ENCODE assay signal across 1 cellular context in the genomic region with DNA sequence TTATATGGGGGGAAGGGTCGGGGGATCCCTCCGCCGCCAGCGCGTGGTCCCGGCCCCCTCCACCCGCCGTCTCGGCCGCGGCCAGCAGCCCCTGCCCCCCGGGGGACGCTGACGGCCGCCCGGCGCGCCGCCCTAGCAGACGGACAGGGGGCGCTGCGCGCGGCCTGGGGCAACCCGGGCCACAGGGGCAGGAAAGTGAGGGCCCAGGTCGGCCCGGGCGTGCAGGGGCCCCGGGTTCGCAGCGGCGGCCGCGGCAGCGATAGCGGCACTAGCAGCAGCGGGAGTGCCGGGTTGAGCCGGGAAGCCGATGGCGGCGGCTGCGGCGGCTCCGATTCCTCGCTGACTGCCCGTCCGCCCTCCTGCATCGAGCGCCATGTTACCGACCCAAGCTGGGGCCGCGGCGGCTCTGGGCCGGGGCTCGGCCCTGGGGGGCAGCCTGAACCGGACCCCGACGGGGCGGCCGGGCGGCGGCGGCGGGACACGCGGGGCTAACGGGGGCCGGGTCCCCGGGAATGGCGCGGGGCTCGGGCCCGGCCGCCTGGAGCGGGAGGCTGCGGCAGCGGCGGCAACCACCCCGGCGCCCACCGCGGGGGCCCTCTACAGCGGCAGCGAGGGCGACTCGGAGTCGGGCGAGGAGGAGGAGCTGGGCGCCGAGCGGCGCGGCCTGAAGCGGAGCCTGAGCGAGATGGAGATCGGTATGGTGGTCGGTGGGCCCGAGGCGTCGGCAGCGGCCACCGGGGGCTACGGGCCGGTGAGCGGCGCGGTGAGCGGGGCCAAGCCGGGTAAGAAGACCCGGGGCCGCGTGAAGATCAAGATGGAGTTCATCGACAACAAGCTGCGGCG.
A peak's percentile ranks its signal among the peaks of the same experiment; 100 is the strongest.
TF ChIP-seq lines count a peak whose summit lies in the region.

No MANE protein-coding gene starts in this region.

TF ChIP-seq in K562, 482 proteins besides CTCF, POLR2A, EP300 and RAD21 (continued from another document and continues in another):
- TF ChIP-seq NCOA1 (IDR thresholded peaks at IDR 0.05; ENCODE audit: low read depth) (no peak), ETS2 (tag; IDR thresholded peaks at IDR 0.05; ENCODE audit: borderline replicate concordance, poor library complexity, severe bottlenecking) (no peak), MECOM (CRISPR knock-in tag; IDR thresholded peaks at IDR 0.05) (no peak), ZNF384 (IDR thresholded peaks at IDR 0.05; ENCODE audit: low read depth, low read length) (peak; percentile 34; the same call in 1 of the 2 replicates), PHF21A (IDR thresholded peaks at IDR 0.05; ENCODE audit: borderline replicate concordance, low read depth) (no peak), GABPA (tag; conservative IDR thresholded peaks at IDR 0.05; ENCODE audit: low read depth) (peak; percentile 17; the same call in 1 of the 2 replicates), ZNF165 (CRISPR knock-in tag; IDR thresholded peaks at IDR 0.05; ENCODE audit: borderline replicate concordance) (no peak), ZNF263 (CRISPR knock-in tag; IDR thresholded peaks at IDR 0.05; ENCODE audit: borderline replicate concordance) (no peak; the same call in 1 of the 2 replicates), OTX1 (CRISPR knock-in tag; IDR thresholded peaks at IDR 0.05) (no peak), KDM5B (IDR thresholded peaks at IDR 0.05; ENCODE audit: insufficient replicate concordance, low read depth, low read length) (peak; percentile 78), ATF1 (CRISPR knock-in tag; IDR thresholded peaks at IDR 0.05) (no peak), ATF1 (tag; IDR thresholded peaks at IDR 0.05) (peak; percentile 78), ZFP30 (CRISPR knock-in tag; IDR thresholded peaks at IDR 0.05; ENCODE audit: borderline replicate concordance) (no peak), ZKSCAN8 (CRISPR knock-in tag; IDR thresholded peaks at IDR 0.05) (no peak), BCL6 (CRISPR knock-in tag; IDR thresholded peaks at IDR 0.05) (no peak), BMI1 (IDR thresholded peaks at IDR 0.05; ENCODE audit: low read length) (no peak), BRF1 (IDR thresholded peaks at IDR 0.05; ENCODE audit: borderline replicate concordance, extremely low read depth, insufficient read length) (no peak), ADNP (tag; IDR thresholded peaks at IDR 0.05) (no peak), HNRNPH1 (optimal IDR thresholded peaks at IDR 0.05; ENCODE audit: low read depth, low read length) (no peak), FOXA3 (CRISPR knock-in tag; conservative IDR thresholded peaks at IDR 0.05 in 1 of 2, IDR thresholded peaks at IDR 0.05 in 1 of 2) (no peak; a peak in 1 of 4 replicates), POLR2H (tag; IDR thresholded peaks at IDR 0.05; ENCODE audit: low read depth) (peak; percentile 69; the same call in 1 of the 2 replicates), ZNF253 (CRISPR knock-in tag; conservative IDR thresholded peaks at IDR 0.05) (no peak), ELF1 (tag; IDR thresholded peaks at IDR 0.05) (no peak), ZNF551 (CRISPR knock-in tag; IDR thresholded peaks at IDR 0.05) (no peak), NELFE (IDR thresholded peaks at IDR 0.05; ENCODE audit: insufficient read depth, insufficient read length) (no peak), TAF9B (IDR thresholded peaks at IDR 0.05; ENCODE audit: partially characterized antibody) (no peak), CHD2 (IDR thresholded peaks at IDR 0.05; ENCODE audit: low read depth, low read length) (no peak; the same call in 1 of the 2 replicates)
- TF ChIP-seq, protein P1, sequence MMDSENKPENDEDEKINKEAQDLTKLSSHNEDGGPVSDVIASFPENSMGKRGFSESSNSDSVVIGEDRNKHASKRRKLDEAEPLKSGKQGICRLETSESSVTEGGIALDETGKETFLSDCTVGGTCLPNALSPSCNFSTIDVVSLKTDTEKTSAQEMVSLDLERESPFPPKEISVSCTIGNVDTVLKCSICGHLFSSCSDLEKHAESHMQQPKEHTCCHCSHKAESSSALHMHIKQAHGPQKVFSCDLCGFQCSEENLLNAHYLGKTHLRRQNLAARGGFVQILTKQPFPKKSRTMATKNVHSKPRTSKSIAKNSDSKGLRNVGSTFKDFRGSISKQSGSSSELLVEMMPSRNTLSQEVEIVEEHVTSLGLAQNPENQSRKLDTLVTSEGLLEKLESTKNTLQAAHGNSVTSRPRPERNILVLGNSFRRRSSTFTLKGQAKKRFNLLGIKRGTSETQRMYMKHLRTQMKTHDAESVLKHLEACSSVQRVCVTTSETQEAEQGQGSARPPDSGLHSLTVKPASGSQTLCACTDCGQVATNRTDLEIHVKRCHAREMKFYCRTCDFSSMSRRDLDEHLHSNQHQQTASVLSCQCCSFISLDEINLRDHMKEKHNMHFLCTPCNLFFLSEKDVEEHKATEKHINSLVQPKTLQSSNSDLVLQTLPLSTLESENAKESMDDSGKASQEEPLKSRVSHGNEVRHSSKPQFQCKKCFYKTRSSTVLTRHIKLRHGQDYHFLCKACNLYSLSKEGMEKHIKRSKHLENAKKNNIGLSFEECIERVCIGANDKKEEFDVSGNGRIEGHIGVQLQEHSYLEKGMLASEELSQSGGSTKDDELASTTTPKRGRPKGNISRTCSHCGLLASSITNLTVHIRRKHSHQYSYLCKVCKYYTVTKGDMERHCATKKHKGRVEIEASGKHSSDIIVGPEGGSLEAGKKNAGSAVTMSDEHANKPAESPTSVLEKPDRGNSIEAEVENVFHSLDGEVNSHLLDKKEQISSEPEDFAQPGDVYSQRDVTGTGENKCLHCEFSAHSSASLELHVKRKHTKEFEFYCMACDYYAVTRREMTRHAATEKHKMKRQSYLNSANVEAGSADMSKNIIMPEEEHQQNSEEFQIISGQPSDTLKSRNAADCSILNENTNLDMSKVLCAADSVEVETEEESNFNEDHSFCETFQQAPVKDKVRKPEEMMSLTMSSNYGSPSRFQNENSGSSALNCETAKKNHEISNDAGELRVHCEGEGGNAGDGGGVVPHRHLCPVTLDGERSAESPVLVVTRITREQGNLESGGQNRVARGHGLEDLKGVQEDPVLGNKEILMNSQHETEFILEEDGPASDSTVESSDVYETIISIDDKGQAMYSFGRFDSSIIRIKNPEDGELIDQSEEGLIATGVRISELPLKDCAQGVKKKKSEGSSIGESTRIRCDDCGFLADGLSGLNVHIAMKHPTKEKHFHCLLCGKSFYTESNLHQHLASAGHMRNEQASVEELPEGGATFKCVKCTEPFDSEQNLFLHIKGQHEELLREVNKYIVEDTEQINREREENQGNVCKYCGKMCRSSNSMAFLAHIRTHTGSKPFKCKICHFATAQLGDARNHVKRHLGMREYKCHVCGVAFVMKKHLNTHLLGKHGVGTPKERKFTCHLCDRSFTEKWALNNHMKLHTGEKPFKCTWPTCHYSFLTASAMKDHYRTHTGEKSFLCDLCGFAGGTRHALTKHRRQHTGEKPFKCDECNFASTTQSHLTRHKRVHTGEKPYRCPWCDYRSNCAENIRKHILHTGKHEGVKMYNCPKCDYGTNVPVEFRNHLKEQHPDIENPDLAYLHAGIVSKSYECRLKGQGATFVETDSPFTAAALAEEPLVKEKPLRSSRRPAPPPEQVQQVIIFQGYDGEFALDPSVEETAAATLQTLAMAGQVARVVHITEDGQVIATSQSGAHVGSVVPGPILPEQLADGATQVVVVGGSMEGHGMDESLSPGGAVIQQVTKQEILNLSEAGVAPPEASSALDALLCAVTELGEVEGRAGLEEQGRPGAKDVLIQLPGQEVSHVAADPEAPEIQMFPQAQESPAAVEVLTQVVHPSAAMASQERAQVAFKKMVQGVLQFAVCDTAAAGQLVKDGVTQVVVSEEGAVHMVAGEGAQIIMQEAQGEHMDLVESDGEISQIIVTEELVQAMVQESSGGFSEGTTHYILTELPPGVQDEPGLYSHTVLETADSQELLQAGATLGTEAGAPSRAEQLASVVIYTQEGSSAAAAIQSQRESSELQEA (IDR thresholded peaks at IDR 0.05; ENCODE audit: low read depth) = no peak
- TF ChIP-seq, protein P2, sequence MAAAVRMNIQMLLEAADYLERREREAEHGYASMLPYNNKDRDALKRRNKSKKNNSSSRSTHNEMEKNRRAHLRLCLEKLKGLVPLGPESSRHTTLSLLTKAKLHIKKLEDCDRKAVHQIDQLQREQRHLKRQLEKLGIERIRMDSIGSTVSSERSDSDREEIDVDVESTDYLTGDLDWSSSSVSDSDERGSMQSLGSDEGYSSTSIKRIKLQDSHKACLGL (CRISPR knock-in tag; IDR thresholded peaks at IDR 0.05; ENCODE audit: borderline replicate concordance, poor library complexity, severe bottlenecking) = peak; percentile 33
- TF ChIP-seq, protein P3, sequence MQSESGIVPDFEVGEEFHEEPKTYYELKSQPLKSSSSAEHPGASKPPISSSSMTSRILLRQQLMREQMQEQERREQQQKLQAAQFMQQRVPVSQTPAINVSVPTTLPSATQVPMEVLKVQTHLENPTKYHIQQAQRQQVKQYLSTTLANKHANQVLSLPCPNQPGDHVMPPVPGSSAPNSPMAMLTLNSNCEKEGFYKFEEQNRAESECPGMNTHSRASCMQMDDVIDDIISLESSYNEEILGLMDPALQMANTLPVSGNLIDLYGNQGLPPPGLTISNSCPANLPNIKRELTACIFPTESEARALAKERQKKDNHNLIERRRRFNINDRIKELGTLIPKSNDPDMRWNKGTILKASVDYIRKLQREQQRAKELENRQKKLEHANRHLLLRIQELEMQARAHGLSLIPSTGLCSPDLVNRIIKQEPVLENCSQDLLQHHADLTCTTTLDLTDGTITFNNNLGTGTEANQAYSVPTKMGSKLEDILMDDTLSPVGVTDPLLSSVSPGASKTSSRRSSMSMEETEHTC (IDR thresholded peaks at IDR 0.05) = no peak
- TF ChIP-seq, protein P4, sequence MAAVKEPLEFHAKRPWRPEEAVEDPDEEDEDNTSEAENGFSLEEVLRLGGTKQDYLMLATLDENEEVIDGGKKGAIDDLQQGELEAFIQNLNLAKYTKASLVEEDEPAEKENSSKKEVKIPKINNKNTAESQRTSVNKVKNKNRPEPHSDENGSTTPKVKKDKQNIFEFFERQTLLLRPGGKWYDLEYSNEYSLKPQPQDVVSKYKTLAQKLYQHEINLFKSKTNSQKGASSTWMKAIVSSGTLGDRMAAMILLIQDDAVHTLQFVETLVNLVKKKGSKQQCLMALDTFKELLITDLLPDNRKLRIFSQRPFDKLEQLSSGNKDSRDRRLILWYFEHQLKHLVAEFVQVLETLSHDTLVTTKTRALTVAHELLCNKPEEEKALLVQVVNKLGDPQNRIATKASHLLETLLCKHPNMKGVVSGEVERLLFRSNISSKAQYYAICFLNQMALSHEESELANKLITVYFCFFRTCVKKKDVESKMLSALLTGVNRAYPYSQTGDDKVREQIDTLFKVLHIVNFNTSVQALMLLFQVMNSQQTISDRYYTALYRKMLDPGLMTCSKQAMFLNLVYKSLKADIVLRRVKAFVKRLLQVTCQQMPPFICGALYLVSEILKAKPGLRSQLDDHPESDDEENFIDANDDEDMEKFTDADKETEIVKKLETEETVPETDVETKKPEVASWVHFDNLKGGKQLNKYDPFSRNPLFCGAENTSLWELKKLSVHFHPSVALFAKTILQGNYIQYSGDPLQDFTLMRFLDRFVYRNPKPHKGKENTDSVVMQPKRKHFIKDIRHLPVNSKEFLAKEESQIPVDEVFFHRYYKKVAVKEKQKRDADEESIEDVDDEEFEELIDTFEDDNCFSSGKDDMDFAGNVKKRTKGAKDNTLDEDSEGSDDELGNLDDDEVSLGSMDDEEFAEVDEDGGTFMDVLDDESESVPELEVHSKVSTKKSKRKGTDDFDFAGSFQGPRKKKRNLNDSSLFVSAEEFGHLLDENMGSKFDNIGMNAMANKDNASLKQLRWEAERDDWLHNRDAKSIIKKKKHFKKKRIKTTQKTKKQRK (IDR thresholded peaks at IDR 0.05; ENCODE audit: borderline replicate concordance, low read depth, low read length) = no peak
- TF ChIP-seq, protein P5, sequence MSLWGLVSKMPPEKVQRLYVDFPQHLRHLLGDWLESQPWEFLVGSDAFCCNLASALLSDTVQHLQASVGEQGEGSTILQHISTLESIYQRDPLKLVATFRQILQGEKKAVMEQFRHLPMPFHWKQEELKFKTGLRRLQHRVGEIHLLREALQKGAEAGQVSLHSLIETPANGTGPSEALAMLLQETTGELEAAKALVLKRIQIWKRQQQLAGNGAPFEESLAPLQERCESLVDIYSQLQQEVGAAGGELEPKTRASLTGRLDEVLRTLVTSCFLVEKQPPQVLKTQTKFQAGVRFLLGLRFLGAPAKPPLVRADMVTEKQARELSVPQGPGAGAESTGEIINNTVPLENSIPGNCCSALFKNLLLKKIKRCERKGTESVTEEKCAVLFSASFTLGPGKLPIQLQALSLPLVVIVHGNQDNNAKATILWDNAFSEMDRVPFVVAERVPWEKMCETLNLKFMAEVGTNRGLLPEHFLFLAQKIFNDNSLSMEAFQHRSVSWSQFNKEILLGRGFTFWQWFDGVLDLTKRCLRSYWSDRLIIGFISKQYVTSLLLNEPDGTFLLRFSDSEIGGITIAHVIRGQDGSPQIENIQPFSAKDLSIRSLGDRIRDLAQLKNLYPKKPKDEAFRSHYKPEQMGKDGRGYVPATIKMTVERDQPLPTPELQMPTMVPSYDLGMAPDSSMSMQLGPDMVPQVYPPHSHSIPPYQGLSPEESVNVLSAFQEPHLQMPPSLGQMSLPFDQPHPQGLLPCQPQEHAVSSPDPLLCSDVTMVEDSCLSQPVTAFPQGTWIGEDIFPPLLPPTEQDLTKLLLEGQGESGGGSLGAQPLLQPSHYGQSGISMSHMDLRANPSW (CRISPR knock-in tag; IDR thresholded peaks at IDR 0.05) = no peak
- TF ChIP-seq, protein P6, sequence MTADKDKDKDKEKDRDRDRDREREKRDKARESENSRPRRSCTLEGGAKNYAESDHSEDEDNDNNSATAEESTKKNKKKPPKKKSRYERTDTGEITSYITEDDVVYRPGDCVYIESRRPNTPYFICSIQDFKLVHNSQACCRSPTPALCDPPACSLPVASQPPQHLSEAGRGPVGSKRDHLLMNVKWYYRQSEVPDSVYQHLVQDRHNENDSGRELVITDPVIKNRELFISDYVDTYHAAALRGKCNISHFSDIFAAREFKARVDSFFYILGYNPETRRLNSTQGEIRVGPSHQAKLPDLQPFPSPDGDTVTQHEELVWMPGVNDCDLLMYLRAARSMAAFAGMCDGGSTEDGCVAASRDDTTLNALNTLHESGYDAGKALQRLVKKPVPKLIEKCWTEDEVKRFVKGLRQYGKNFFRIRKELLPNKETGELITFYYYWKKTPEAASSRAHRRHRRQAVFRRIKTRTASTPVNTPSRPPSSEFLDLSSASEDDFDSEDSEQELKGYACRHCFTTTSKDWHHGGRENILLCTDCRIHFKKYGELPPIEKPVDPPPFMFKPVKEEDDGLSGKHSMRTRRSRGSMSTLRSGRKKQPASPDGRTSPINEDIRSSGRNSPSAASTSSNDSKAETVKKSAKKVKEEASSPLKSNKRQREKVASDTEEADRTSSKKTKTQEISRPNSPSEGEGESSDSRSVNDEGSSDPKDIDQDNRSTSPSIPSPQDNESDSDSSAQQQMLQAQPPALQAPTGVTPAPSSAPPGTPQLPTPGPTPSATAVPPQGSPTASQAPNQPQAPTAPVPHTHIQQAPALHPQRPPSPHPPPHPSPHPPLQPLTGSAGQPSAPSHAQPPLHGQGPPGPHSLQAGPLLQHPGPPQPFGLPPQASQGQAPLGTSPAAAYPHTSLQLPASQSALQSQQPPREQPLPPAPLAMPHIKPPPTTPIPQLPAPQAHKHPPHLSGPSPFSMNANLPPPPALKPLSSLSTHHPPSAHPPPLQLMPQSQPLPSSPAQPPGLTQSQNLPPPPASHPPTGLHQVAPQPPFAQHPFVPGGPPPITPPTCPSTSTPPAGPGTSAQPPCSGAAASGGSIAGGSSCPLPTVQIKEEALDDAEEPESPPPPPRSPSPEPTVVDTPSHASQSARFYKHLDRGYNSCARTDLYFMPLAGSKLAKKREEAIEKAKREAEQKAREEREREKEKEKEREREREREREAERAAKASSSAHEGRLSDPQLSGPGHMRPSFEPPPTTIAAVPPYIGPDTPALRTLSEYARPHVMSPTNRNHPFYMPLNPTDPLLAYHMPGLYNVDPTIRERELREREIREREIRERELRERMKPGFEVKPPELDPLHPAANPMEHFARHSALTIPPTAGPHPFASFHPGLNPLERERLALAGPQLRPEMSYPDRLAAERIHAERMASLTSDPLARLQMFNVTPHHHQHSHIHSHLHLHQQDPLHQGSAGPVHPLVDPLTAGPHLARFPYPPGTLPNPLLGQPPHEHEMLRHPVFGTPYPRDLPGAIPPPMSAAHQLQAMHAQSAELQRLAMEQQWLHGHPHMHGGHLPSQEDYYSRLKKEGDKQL (CRISPR knock-in tag; IDR thresholded peaks at IDR 0.05; ENCODE audit: borderline replicate concordance) = no peak
